8 cellular contexts compared by ENCODE assay signal in the genomic region with DNA sequence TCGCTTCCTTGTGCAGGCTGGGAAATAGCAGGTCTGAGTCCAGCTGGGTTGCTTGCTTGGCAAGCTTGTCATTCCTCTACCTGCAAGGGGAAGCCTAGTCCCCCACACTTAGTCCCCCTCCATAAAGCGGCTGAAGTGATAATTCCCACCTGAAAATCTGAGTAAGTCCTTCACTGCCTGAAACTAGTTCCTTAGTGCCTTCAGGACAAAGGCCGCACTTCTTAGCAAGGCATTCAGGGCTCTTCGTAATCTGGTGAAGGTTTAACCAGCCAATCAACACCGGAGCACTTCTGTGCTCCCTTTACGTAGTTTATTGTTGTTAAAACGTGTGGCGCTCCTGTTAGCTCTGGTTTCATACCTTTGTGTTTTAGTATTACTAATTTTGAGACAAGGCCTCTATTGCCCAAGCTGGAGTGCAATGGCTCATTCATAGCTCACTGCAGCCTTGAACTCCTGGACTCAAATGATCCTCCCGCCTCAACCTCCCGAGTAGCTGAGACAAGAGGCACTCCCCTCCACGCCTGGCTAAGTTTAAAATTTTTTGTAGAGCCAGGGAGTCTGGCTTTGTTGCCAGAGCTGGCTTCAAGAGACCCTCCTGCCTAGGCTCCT. TPM values are rescaled to one million over a fixed set of nuclear protein-coding genes. Genes with fewer than 3 reads are reported as not detected.
DNase-seq lines count a peak whose midpoint lies in the region; ATAC-seq and TF ChIP-seq lines count a peak whose summit lies in the region.

No MANE protein-coding gene starts in this region.

- no peaks in the 10 kb centered on the region for H3K36me3 Mint-ChIP-seq in activated naive CD4-positive, alpha-beta T cell treated with anti-CD3 and anti-CD28 coated beads for 36 hours (ENCODE audit: low read depth)
- peaks cover 3% of the 10 kb centered on the region for H3K36me3 Mint-ChIP-seq in activated naive CD8-positive, alpha-beta T cell

- H3K27ac ChIP-seq in thyroid gland, result peak overlapping the region; percentile 86 to 91 (median 88)

- no peaks in the 10 kb centered on the region for H3K9me3 ChIP-seq in thyroid gland

- TF ChIP-seq POLR2A in thyroid gland (IDR thresholded peaks at IDR 0.05), result no peak

- H3K27me3 Mint-ChIP-seq in activated naive CD4-positive, alpha-beta T cell treated with anti-CD3 and anti-CD28 coated beads for 36 hours (ENCODE audit: low read depth), result no peaks in the 10 kb centered on the region
- no peaks in the 10 kb centered on the region for H3K27me3 Mint-ChIP-seq in activated naive CD8-positive, alpha-beta T cell

- WGBS in thyroid gland, 2 donors, result 20 to 25% methylated on average over 10 to 11 of the region's 11 CpGs

- peak overlapping the region; percentile 73 to 96 (median 96) for H3K4me3 ChIP-seq in thyroid gland (replicated peaks in 1 of 3)

- CTCF ChIA-PET in activated naive CD4-positive, alpha-beta T cell treated with anti-CD3 and anti-CD28 coated beads for 36 hours (lab: Charles Lee), result interaction anchor here (0.5 to 1.1 kb wide), 5 partner anchors 11 to 154 kb away, joined by 3 to 6 read pairs (median 3); no protein-coding TSS in a partner anchor

- H3K27ac Mint-ChIP-seq in activated naive CD4-positive, alpha-beta T cell treated with anti-CD3 and anti-CD28 coated beads for 36 hours, result peak overlapping the region; percentile 82
- H3K27ac Mint-ChIP-seq in activated naive CD8-positive, alpha-beta T cell, result peak overlapping the region; percentile 93

- H3K4me1 Mint-ChIP-seq in activated naive CD4-positive, alpha-beta T cell treated with anti-CD3 and anti-CD28 coated beads for 36 hours (ENCODE audit: low read depth), result peaks cover 42% of the 10 kb centered on the region
- peaks cover 41% of the 10 kb centered on the region for H3K4me1 Mint-ChIP-seq in activated naive CD8-positive, alpha-beta T cell (ENCODE audit: low read depth)

- H3K27me3 ChIP-seq in thyroid gland, result no peaks in the 10 kb centered on the region

- H3K36me3 ChIP-seq in thyroid gland, result no peaks in the 10 kb centered on the region

- no peaks in the 10 kb centered on the region for H3K9me3 Mint-ChIP-seq in activated naive CD4-positive, alpha-beta T cell treated with anti-CD3 and anti-CD28 coated beads for 36 hours
- no peaks in the 10 kb centered on the region for H3K9me3 Mint-ChIP-seq in activated naive CD8-positive, alpha-beta T cell (ENCODE audit: low read depth)

- TF ChIP-seq CTCF in thyroid gland (IDR thresholded peaks at IDR 0.05), result no peak

- DNase-seq in activated naive CD4-positive, alpha-beta T cell treated with anti-CD3 and anti-CD28 coated beads for 36 hours, result no peak
- no peak for DNase-seq in activated naive CD4-positive, alpha-beta T cell (lab: John Stamatoyannopoulos, UW)
- DNase-seq in kidney tubule cell (ENCODE audit: low spot score), result peak; percentile 41
- no peak for DNase-seq in thyroid gland
- DNase-seq in COLO829 (ENCODE audit: low spot score), result no peak

- intact Hi-C loops in activated naive CD4-positive, alpha-beta T cell treated with anti-CD3 and anti-CD28 coated beads for 36 hours (cut with micrococcal nuclease), result loop anchor here (1.0 to 5.0 kb wide), 6 partner anchors 41 to 582 kb away; a partner anchor contains a TSS
- intact Hi-C loops in thyroid gland (cut with DNase I), result no loop called here

- H3K4me1 ChIP-seq in thyroid gland, result peaks cover 17 to 36% of the 10 kb centered on the region in 2 donors

- ATAC-seq in HG03457 (IDR thresholded peaks at IDR 0.05; ENCODE audit: unreplicated experiment), result no peak
- no peak for ATAC-seq in HG03460 (IDR thresholded peaks at IDR 0.05; ENCODE audit: unreplicated experiment)

- H3K4me3 Mint-ChIP-seq in activated naive CD4-positive, alpha-beta T cell treated with anti-CD3 and anti-CD28 coated beads for 36 hours, result peak overlapping the region; percentile 79
- peak overlapping the region; percentile 97 for H3K4me3 Mint-ChIP-seq in activated naive CD8-positive, alpha-beta T cell

RNA-seq across cellular contexts. Expression of a gene that starts 0.8 kb away (rescaled TPM):
- 1 to 10 TPM; 7.1 to 8.0 TPM for total RNA-seq in activated naive CD4-positive, alpha-beta T cell treated with anti-CD3 and anti-CD28 coated beads for 36 hours
- total RNA-seq in thyroid gland, result 10 to 100 TPM; 20.3 to 35.7 (median 28.8) TPM

RNA-seq across cellular contexts. Expression of a gene that starts 9.2 kb away (rescaled TPM):
- total RNA-seq in activated naive CD4-positive, alpha-beta T cell treated with anti-CD3 and anti-CD28 coated beads for 36 hours, result not detected
- total RNA-seq in thyroid gland, result 1 to 10 TPM in 1 of 4 donors, not detected in 3; 2.0 TPM

RNA-seq across cellular contexts. Expression of a gene that starts 21.0 kb away (rescaled TPM):
- total RNA-seq in activated naive CD4-positive, alpha-beta T cell treated with anti-CD3 and anti-CD28 coated beads for 36 hours, result 10 to 100 TPM; 72.2 to 78.7 TPM
- total RNA-seq in thyroid gland, result 10 to 100 TPM; 31.4 to 68.2 (median 41.2) TPM

RNA-seq across cellular contexts. Expression of a gene that starts 37.8 kb away (rescaled TPM):
- 1 to 10 TPM; 1.5 to 1.8 TPM for total RNA-seq in activated naive CD4-positive, alpha-beta T cell treated with anti-CD3 and anti-CD28 coated beads for 36 hours
- under 1 TPM in 2 of 4 donors, not detected in 2; 0.34 to 0.94 TPM for total RNA-seq in thyroid gland

RNA-seq across cellular contexts. Expression of a gene that starts 42.8 kb away (rescaled TPM):
- total RNA-seq in activated naive CD4-positive, alpha-beta T cell treated with anti-CD3 and anti-CD28 coated beads for 36 hours, result 100 to 1,000 TPM; 138 to 147 TPM
- total RNA-seq in thyroid gland, result 10 to 100 TPM; 22.9 to 39.7 (median 32.5) TPM
